ENCODE assay signal across 18 cellular contexts in genomic region chr2:223519471-223519870, GRCh38.
"Had no signal": no experiment of that assay in that cellular context is flagged by ENCODE, and none has a peak within 500 bp of the region (broad histone marks: within the 10 kb centered on the region; RNA-seq: fewer than 3 reads in every experiment).

No MANE protein-coding gene starts in this region.

- H3K9me3 ChIP-seq: esophagus muscularis mucosa, gastrocnemius medialis, heart right ventricle, left lung, lower lobe of right lung had no signal

- H3K27me3 ChIP-seq: dorsolateral prefrontal cortex, esophagus muscularis mucosa, foreskin keratinocyte, gastrocnemius medialis, heart right ventricle, left lung had no signal

- H3K4me3 ChIP-seq: coronary artery, dorsolateral prefrontal cortex, esophagus muscularis mucosa, gastrocnemius medialis, heart right ventricle, left lung, lower lobe of right lung had no signal

- H3K4me1 ChIP-seq: esophagus muscularis mucosa, foreskin keratinocyte, gastrocnemius medialis, heart right ventricle, left lung, lower lobe of right lung had no signal

- H3K36me3 ChIP-seq: esophagus muscularis mucosa, gastrocnemius medialis, heart right ventricle, left lung, lower lobe of right lung had no signal

- DNase-seq: dermis blood vessel endothelial cell; dorsolateral prefrontal cortex; effector CD4-positive, alpha-beta T cell; effector memory CD4-positive, alpha-beta T cell; foreskin keratinocyte; gastrocnemius medialis; glutamatergic neuron; head of caudate nucleus; heart right ventricle; hippocampal formation; left cardiac atrium; left ventricle myocardium superior; lower lobe of right lung; mesenchymal stem cell; midbrain had no signal

- H3K27ac ChIP-seq: coronary artery, dorsolateral prefrontal cortex, esophagus muscularis mucosa, foreskin keratinocyte, gastrocnemius medialis, heart right ventricle, left lung, lower lobe of right lung had no signal
